ENCODE assay signal across 9 cellular contexts in genomic region chr19:45670670-45671453, GRCh38. TPM values are rescaled to one million over a fixed set of nuclear protein-coding genes. Genes with fewer than 3 reads are reported as not detected.
DNase-seq lines count a peak whose midpoint lies in the region; ATAC-seq and TF ChIP-seq lines count a peak whose summit lies in the region.
"Had no signal": no experiment of that assay in that cellular context is flagged by ENCODE, and none has a peak within 500 bp of the region (broad histone marks: within the 10 kb centered on the region; RNA-seq: fewer than 3 reads in every experiment).

No MANE protein-coding gene starts in this region.

- H3K36me3 Mint-ChIP-seq in activated naive CD8-positive, alpha-beta T cell treated with anti-CD3 and anti-CD28 coated beads, Interleukin-2, amount 50 U/mL, for 24 hours (ENCODE audit: low read depth), result no peaks in the 10 kb centered on the region
- H3K36me3 Mint-ChIP-seq: CD4-positive, alpha-beta memory T cell had no signal

- peak; percentile 38 for ATAC-seq in HG03097 (IDR thresholded peaks at IDR 0.05; ENCODE audit: low FRiP score, unreplicated experiment)
- ATAC-seq in activated naive CD8-positive, alpha-beta T cell treated with anti-CD3 and anti-CD28 coated beads, Interleukin-2, amount 50 U/mL, for 24 hours, result peak; percentile 5
- peak; percentile 42 to 77 (median 54) for ATAC-seq in heart right ventricle
- no peak for ATAC-seq in GM18517 (IDR thresholded peaks at IDR 0.05; ENCODE audit: unreplicated experiment)

- H3K9me3 ChIP-seq in heart right ventricle, result no peaks in the 10 kb centered on the region

- intact Hi-C loops in heart right ventricle (cut with DNase I), result no loop called here
- intact Hi-C loops in posterior cingulate gyrus (cut with DNase I), result no loop called here

- H3K4me3 Mint-ChIP-seq in activated naive CD8-positive, alpha-beta T cell treated with anti-CD3 and anti-CD28 coated beads, Interleukin-2, amount 50 U/mL, for 24 hours, result peak overlapping the region; percentile 40

- H3K27ac ChIP-seq in heart right ventricle, result no peak overlapping the region

- H3K4me1 Mint-ChIP-seq in activated naive CD8-positive, alpha-beta T cell treated with anti-CD3 and anti-CD28 coated beads, Interleukin-2, amount 50 U/mL, for 24 hours, result peaks cover 33% of the 10 kb centered on the region

- WGBS in heart right ventricle, 2 donors, result 21 to 24% methylated on average over 35 to 42 of the region's 42 CpGs

- TF ChIP-seq CTCF in heart right ventricle (IDR thresholded peaks at IDR 0.05), result no peak

- DNase-seq in NCI-H2196 (lab: John Stamatoyannopoulos, UW; ENCODE audit: unreplicated experiment), result peak; percentile 37
- DNase-seq in NCI-H2196 treated with DMSO at 0.1 percent for 48 hours (lab: John Stamatoyannopoulos, UW; ENCODE audit: unreplicated experiment), result no peak
- DNase-seq in activated naive CD8-positive, alpha-beta T cell treated with anti-CD3 and anti-CD28 coated beads, Interleukin-2, amount 50 U/mL, for 24 hours, result peak; percentile 84
- peak; percentile 48 to 75 for DNase-seq in heart right ventricle
- DNase-seq in posterior cingulate gyrus, result peak; percentile 54 to 98 (median 74)

- no peaks in the 10 kb centered on the region for H3K36me3 ChIP-seq in heart right ventricle

- no peaks in the 10 kb centered on the region for H3K9me3 Mint-ChIP-seq in activated naive CD8-positive, alpha-beta T cell treated with anti-CD3 and anti-CD28 coated beads, Interleukin-2, amount 50 U/mL, for 24 hours
- H3K9me3 Mint-ChIP-seq: CD4-positive, alpha-beta memory T cell had no signal

- H3K4me3 ChIP-seq in heart right ventricle, result no peak overlapping the region

- H3K27me3 ChIP-seq in heart right ventricle, result peaks cover 0 to 84% (median 57%) of the 10 kb centered on the region in 7 donors

- no peak overlapping the region for H3K27ac Mint-ChIP-seq in activated naive CD8-positive, alpha-beta T cell treated with anti-CD3 and anti-CD28 coated beads, Interleukin-2, amount 50 U/mL, for 24 hours

- H3K27me3 Mint-ChIP-seq in activated naive CD8-positive, alpha-beta T cell treated with anti-CD3 and anti-CD28 coated beads, Interleukin-2, amount 50 U/mL, for 24 hours, result peaks cover 23% of the 10 kb centered on the region

- peaks cover 2 to 33% (median 20%) of the 10 kb centered on the region in 9 donors for H3K4me1 ChIP-seq in heart right ventricle

TF ChIP-seq in PFSK-1, 5 proteins besides CTCF, POLR2A, EP300 and RAD21:
- TF ChIP-seq POLR2AphosphoS5 (IDR thresholded peaks at IDR 0.05; ENCODE audit: low read depth, low read length) (peak; percentile 48; the same call in 1 of the 2 replicates), TAF1 (IDR thresholded peaks at IDR 0.05; ENCODE audit: borderline replicate concordance, insufficient read depth, low read length) (no peak)

RNA-seq across cellular contexts. Expression of gene GIPR, which starts 2.8 kb away (rescaled TPM):
- 4.1 TPM for polyA plus RNA-seq in PFSK-1 (2012; ENCODE audit: insufficient read length, low read depth)
- total RNA-seq in heart right ventricle, result 1 to 10 TPM; 2.4 to 7.8 (median 4.4) TPM
- polyA plus RNA-seq in heart right ventricle, result 10 to 100 TPM in 1 of 2 donors, 1 to 10 TPM in 1; 2.4 to 16.6 TPM

RNA-seq across cellular contexts. Expression of gene SNRPD2, which starts 20.9 kb away (rescaled TPM):
- 506 TPM for polyA plus RNA-seq in PFSK-1 (2012; ENCODE audit: insufficient read length, low read depth)
- total RNA-seq in heart right ventricle, result 100 to 1,000 TPM; 216 to 268 (median 240) TPM
- 100 to 1,000 TPM; 316 to 464 TPM for polyA plus RNA-seq in heart right ventricle

RNA-seq across cellular contexts. Expression of gene QPCTL, which starts 21.6 kb away (rescaled TPM):
- 18.7 TPM for polyA plus RNA-seq in PFSK-1 (2012; ENCODE audit: insufficient read length, low read depth)
- total RNA-seq in heart right ventricle, result 1 to 10 TPM; 1.8 to 3.5 (median 2.4) TPM
- polyA plus RNA-seq in heart right ventricle, result 1 to 10 TPM; 4.1 to 4.5 TPM

RNA-seq across cellular contexts. Expression of gene EML2, which starts 31.7 kb away (rescaled TPM):
- polyA plus RNA-seq in PFSK-1 (2012; ENCODE audit: insufficient read length, low read depth), result 63.8 TPM
- total RNA-seq in heart right ventricle, result 10 to 100 TPM; 30.2 to 54.5 (median 46.1) TPM
- 10 to 100 TPM; 17.3 to 26.8 TPM for polyA plus RNA-seq in heart right ventricle

RNA-seq across cellular contexts. Expression of gene FBXO46, which starts 59.8 kb away (rescaled TPM):
- 11.0 TPM for polyA plus RNA-seq in PFSK-1 (2012; ENCODE audit: insufficient read length, low read depth)
- 10 to 100 TPM in 2 of 10 donors, 1 to 10 TPM in 8; 5.2 to 13.5 (median 9.1) TPM for total RNA-seq in heart right ventricle
- 10 to 100 TPM in 1 of 2 donors, 1 to 10 TPM in 1; 5.3 to 11.4 TPM for polyA plus RNA-seq in heart right ventricle
